Comparison of ENCODE assay signal across 1 cellular context in genomic region chr15:101535170-101535902, GRCh38.
TF ChIP-seq lines count a peak whose summit lies in the region.

No MANE protein-coding gene starts in this region.

TF ChIP-seq in SK-N-SH, 30 proteins besides CTCF, POLR2A, EP300 and RAD21 (continued from another document):
- TF ChIP-seq IRF3 (IDR thresholded peaks at IDR 0.05; ENCODE audit: low read depth, low read length) (no peak), SIN3A (IDR thresholded peaks at IDR 0.05; ENCODE audit: borderline replicate concordance, low read depth, low read length) (no peak), REST (IDR thresholded peaks at IDR 0.05; ENCODE audit: low read depth, low read length) (no peak), YY1 (IDR thresholded peaks at IDR 0.05; ENCODE audit: low read depth) (no peak), CHD2 (IDR thresholded peaks at IDR 0.05; ENCODE audit: low read length, partially characterized antibody) (no peak)
TF ChIP-seq in SK-N-SH: peak in this region for 0.
